ENCODE assay signal across 1 cellular context in genomic region chr4:55396305-55397023, GRCh38.
TF ChIP-seq lines count a peak whose summit lies in the region.

No MANE protein-coding gene starts in this region.

TF ChIP-seq in K562, 482 proteins besides CTCF, POLR2A, EP300 and RAD21 (continued from another document):
- TF ChIP-seq ZBTB33 (CRISPR knock-in tag; IDR thresholded peaks at IDR 0.05) (no peak), CXXC5 (CRISPR knock-in tag; IDR thresholded peaks at IDR 0.05) (no peak), RBBP5 (IDR thresholded peaks at IDR 0.05; ENCODE audit: borderline replicate concordance, insufficient read depth, low read length, poor library complexity, severe bottlenecking) (peak; percentile 30), RFX5 (IDR thresholded peaks at IDR 0.05; ENCODE audit: low read depth, low read length) (no peak), SAP30 (IDR thresholded peaks at IDR 0.05; ENCODE audit: borderline replicate concordance, insufficient read depth, low read depth, low read length, poor library complexity, severe bottlenecking) (no peak), KDM5B (IDR thresholded peaks at IDR 0.05; ENCODE audit: insufficient replicate concordance, low read depth, low read length) (peak; percentile 27), ELF2 (CRISPR knock-in tag; IDR thresholded peaks at IDR 0.05) (no peak), CEBPB (tag; IDR thresholded peaks at IDR 0.05) (no peak), CCAR2 (IDR thresholded peaks at IDR 0.05; ENCODE audit: low read depth, low read length) (no peak), HLTF (IDR thresholded peaks at IDR 0.05) (no peak), SIX5 (IDR thresholded peaks at IDR 0.05; ENCODE audit: borderline replicate concordance in 1 of 2, insufficient read depth in 1 of 2, low read depth in 1 of 2, low read length in 2 of 2) (no peak), ETV1 (tag; conservative IDR thresholded peaks at IDR 0.05; ENCODE audit: low read depth) (no peak), PURB (CRISPR knock-in tag; IDR thresholded peaks at IDR 0.05; ENCODE audit: low read depth) (no peak), BHLHE40 (IDR thresholded peaks at IDR 0.05; ENCODE audit: low read length) (no peak), ZC3H4 (CRISPR knock-in tag; IDR thresholded peaks at IDR 0.05; ENCODE audit: borderline replicate concordance) (no peak)
- TF ChIP-seq, protein P1, sequence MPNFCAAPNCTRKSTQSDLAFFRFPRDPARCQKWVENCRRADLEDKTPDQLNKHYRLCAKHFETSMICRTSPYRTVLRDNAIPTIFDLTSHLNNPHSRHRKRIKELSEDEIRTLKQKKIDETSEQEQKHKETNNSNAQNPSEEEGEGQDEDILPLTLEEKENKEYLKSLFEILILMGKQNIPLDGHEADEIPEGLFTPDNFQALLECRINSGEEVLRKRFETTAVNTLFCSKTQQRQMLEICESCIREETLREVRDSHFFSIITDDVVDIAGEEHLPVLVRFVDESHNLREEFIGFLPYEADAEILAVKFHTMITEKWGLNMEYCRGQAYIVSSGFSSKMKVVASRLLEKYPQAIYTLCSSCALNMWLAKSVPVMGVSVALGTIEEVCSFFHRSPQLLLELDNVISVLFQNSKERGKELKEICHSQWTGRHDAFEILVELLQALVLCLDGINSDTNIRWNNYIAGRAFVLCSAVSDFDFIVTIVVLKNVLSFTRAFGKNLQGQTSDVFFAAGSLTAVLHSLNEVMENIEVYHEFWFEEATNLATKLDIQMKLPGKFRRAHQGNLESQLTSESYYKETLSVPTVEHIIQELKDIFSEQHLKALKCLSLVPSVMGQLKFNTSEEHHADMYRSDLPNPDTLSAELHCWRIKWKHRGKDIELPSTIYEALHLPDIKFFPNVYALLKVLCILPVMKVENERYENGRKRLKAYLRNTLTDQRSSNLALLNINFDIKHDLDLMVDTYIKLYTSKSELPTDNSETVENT (CRISPR knock-in tag; IDR thresholded peaks at IDR 0.05), result no peak
- TF ChIP-seq, protein P2, sequence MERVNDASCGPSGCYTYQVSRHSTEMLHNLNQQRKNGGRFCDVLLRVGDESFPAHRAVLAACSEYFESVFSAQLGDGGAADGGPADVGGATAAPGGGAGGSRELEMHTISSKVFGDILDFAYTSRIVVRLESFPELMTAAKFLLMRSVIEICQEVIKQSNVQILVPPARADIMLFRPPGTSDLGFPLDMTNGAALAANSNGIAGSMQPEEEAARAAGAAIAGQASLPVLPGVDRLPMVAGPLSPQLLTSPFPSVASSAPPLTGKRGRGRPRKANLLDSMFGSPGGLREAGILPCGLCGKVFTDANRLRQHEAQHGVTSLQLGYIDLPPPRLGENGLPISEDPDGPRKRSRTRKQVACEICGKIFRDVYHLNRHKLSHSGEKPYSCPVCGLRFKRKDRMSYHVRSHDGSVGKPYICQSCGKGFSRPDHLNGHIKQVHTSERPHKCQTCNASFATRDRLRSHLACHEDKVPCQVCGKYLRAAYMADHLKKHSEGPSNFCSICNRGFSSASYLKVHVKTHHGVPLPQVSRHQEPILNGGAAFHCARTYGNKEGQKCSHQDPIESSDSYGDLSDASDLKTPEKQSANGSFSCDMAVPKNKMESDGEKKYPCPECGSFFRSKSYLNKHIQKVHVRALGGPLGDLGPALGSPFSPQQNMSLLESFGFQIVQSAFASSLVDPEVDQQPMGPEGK (CRISPR knock-in tag; IDR thresholded peaks at IDR 0.05; ENCODE audit: borderline replicate concordance), result no peak
- TF ChIP-seq, protein P3, sequence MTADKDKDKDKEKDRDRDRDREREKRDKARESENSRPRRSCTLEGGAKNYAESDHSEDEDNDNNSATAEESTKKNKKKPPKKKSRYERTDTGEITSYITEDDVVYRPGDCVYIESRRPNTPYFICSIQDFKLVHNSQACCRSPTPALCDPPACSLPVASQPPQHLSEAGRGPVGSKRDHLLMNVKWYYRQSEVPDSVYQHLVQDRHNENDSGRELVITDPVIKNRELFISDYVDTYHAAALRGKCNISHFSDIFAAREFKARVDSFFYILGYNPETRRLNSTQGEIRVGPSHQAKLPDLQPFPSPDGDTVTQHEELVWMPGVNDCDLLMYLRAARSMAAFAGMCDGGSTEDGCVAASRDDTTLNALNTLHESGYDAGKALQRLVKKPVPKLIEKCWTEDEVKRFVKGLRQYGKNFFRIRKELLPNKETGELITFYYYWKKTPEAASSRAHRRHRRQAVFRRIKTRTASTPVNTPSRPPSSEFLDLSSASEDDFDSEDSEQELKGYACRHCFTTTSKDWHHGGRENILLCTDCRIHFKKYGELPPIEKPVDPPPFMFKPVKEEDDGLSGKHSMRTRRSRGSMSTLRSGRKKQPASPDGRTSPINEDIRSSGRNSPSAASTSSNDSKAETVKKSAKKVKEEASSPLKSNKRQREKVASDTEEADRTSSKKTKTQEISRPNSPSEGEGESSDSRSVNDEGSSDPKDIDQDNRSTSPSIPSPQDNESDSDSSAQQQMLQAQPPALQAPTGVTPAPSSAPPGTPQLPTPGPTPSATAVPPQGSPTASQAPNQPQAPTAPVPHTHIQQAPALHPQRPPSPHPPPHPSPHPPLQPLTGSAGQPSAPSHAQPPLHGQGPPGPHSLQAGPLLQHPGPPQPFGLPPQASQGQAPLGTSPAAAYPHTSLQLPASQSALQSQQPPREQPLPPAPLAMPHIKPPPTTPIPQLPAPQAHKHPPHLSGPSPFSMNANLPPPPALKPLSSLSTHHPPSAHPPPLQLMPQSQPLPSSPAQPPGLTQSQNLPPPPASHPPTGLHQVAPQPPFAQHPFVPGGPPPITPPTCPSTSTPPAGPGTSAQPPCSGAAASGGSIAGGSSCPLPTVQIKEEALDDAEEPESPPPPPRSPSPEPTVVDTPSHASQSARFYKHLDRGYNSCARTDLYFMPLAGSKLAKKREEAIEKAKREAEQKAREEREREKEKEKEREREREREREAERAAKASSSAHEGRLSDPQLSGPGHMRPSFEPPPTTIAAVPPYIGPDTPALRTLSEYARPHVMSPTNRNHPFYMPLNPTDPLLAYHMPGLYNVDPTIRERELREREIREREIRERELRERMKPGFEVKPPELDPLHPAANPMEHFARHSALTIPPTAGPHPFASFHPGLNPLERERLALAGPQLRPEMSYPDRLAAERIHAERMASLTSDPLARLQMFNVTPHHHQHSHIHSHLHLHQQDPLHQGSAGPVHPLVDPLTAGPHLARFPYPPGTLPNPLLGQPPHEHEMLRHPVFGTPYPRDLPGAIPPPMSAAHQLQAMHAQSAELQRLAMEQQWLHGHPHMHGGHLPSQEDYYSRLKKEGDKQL (CRISPR knock-in tag; IDR thresholded peaks at IDR 0.05; ENCODE audit: borderline replicate concordance), result no peak
